ENCODE assay signal across 21 cellular contexts in the genomic region with DNA sequence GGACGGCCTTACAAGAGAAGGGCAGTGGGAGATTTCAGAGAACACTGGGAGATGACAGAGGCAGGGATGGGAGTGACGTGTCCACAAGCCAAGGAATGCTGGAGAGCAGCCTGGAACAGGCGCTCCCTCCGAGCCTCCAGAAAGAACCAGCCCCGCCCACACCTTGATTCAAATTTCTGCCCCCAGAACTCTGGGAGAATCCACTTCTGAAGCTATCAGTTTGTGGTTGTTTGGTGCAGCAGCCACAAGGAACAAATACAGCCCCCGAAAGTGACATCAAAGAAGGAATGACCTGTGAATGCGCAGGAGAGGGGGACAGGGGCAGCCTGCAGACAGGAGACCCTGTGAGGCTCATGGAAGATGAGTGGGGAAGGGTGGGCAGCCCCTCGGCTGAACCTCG.
"Had no signal": no experiment of that assay in that cellular context is flagged by ENCODE, and none has a peak within 500 bp of the region (broad histone marks: within the 10 kb centered on the region; RNA-seq: fewer than 3 reads in every experiment).

No MANE protein-coding gene starts in this region.

- H3K4me3 Mint-ChIP-seq: activated naive CD8-positive, alpha-beta T cell treated with anti-CD3 and anti-CD28 coated beads, Interleukin-2, amount 10 ng/mL, durations not matched to agents 7 days and 5 days; activated T-helper 1 cell treated with anti-CD3 and anti-CD28 coated beads, Interleukin-12 subunit alpha, Interleukin-12 subunit beta, Interleukin-2, Interleukin-4 antibody, amounts not matched to agents 30 ng/mL and 10 ng/mL and 1 ng/mL, durations not matched to agents 14 hours and 24 hours and 36 hours; effector memory CD8-positive, alpha-beta T cell; naive thymus-derived CD4-positive, alpha-beta T cell; stimulated activated naive CD8-positive, alpha-beta T cell treated with anti-CD3 and anti-CD28 coated beads, Interleukin-15, amount 100 ng/mL, for 72 hours; T-helper 1 cell treated with Interleukin-12 subunit alpha and Interleukin-12 subunit beta and Interleukin-4 antibody, amounts not matched to agents 30 μg/mL and 1 μg/mL, for 36 hours had no signal

- H3K36me3 ChIP-seq: breast epithelium, left lung, right atrium auricular region, thoracic aorta had no signal

- H3K9me3 ChIP-seq: left lung, mucosa of descending colon, right atrium auricular region, thoracic aorta had no signal

- ATAC-seq: effector memory CD8-positive, alpha-beta T cell; left lung; mucosa of descending colon; naive thymus-derived CD4-positive, alpha-beta T cell; stimulated activated naive CD8-positive, alpha-beta T cell treated with anti-CD3 and anti-CD28 coated beads, Interleukin-15, amount 100 ng/mL, for 72 hours had no signal

- H3K4me1 ChIP-seq: breast epithelium, left lung, right atrium auricular region had no signal

- H3K4me1 Mint-ChIP-seq: activated naive CD8-positive, alpha-beta T cell treated with anti-CD3 and anti-CD28 coated beads, Interleukin-2, amount 10 ng/mL, durations not matched to agents 7 days and 5 days; naive thymus-derived CD4-positive, alpha-beta T cell; stimulated activated naive CD8-positive, alpha-beta T cell treated with anti-CD3 and anti-CD28 coated beads, Interleukin-15, amount 100 ng/mL, for 72 hours had no signal

- H3K27me3 ChIP-seq: breast epithelium, right atrium auricular region had no signal

- H3K27ac ChIP-seq: breast epithelium, left lung, right atrium auricular region, thoracic aorta, VCaP had no signal

- H3K27me3 Mint-ChIP-seq: activated naive CD8-positive, alpha-beta T cell treated with anti-CD3 and anti-CD28 coated beads, Interleukin-2, amount 10 ng/mL, durations not matched to agents 7 days and 5 days had no signal

- DNase-seq: activated CD4-positive, alpha-beta T cell treated with anti-CD3 and anti-CD28 coated beads, Interleukin-2, amount 50 U/mL, for 48 hours; activated naive CD4-positive, alpha-beta T cell; activated naive CD8-positive, alpha-beta T cell treated with anti-CD3 and anti-CD28 coated beads, Interleukin-2, amount 10 ng/mL, durations not matched to agents 7 days and 5 days; anterior cingulate cortex; cerebellar nuclear complex; dermis blood vessel endothelial cell; effector memory CD8-positive, alpha-beta T cell; islet precursor cell; mucosa of descending colon; naive thymus-derived CD4-positive, alpha-beta T cell; occipital lobe; stimulated activated CD4-positive, alpha-beta T cell treated with anti-CD3 and anti-CD28 coated beads, Interleukin-1b, Interleukin-23, amount 100 ng/mL, for 48 hours; stimulated activated naive CD8-positive, alpha-beta T cell treated with anti-CD3 and anti-CD28 coated beads, Interleukin-15, amount 100 ng/mL, for 72 hours had no signal

- H3K27ac Mint-ChIP-seq: activated naive CD8-positive, alpha-beta T cell treated with anti-CD3 and anti-CD28 coated beads, Interleukin-2, amount 10 ng/mL, durations not matched to agents 7 days and 5 days; activated T-helper 1 cell treated with anti-CD3 and anti-CD28 coated beads, Interleukin-12 subunit alpha, Interleukin-12 subunit beta, Interleukin-2, Interleukin-4 antibody, amounts not matched to agents 30 ng/mL and 10 ng/mL and 1 ng/mL, durations not matched to agents 14 hours and 24 hours and 36 hours; effector memory CD8-positive, alpha-beta T cell; naive thymus-derived CD4-positive, alpha-beta T cell; progenitor cell of endocrine pancreas; stimulated activated naive CD8-positive, alpha-beta T cell treated with anti-CD3 and anti-CD28 coated beads, Interleukin-15, amount 100 ng/mL, for 72 hours; T-helper 1 cell treated with Interleukin-12 subunit alpha and Interleukin-12 subunit beta and Interleukin-4 antibody, amounts not matched to agents 30 μg/mL and 1 μg/mL, for 36 hours had no signal

- H3K9me3 Mint-ChIP-seq: activated naive CD8-positive, alpha-beta T cell treated with anti-CD3 and anti-CD28 coated beads, Interleukin-2, amount 10 ng/mL, durations not matched to agents 7 days and 5 days; activated T-helper 1 cell treated with anti-CD3 and anti-CD28 coated beads, Interleukin-12 subunit alpha, Interleukin-12 subunit beta, Interleukin-2, Interleukin-4 antibody, amounts not matched to agents 30 ng/mL and 10 ng/mL and 1 ng/mL, durations not matched to agents 14 hours and 24 hours and 36 hours; effector memory CD8-positive, alpha-beta T cell; stimulated activated naive CD8-positive, alpha-beta T cell treated with anti-CD3 and anti-CD28 coated beads, Interleukin-15, amount 100 ng/mL, for 72 hours had no signal

- H3K4me3 ChIP-seq: breast epithelium, left lung, mucosa of descending colon, right atrium auricular region, thoracic aorta had no signal

- H3K36me3 Mint-ChIP-seq: activated naive CD8-positive, alpha-beta T cell treated with anti-CD3 and anti-CD28 coated beads, Interleukin-2, amount 10 ng/mL, durations not matched to agents 7 days and 5 days; naive thymus-derived CD4-positive, alpha-beta T cell had no signal
